1 cellular context compared by ENCODE assay signal in the genomic region with DNA sequence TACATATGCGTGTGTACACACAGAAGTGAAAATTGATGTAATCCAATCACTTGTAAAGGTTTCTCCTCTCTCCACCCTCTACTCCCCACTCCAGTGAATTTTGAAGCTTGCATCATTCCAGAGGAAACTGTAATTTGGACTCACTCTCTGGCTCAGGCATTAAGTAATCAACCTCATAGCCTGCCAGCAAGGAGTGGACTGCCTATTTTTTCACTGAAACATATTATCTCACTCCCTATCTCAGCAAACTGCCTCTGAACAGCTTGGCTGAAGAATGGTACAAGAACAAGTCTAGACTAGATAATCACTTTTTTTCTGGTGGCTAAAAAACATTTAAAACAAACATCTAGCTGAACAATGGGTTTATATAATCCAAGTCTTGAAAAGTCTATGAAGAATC.
TF ChIP-seq lines count a peak whose summit lies in the region.

No MANE protein-coding gene starts in this region.

TF ChIP-seq in H1, 55 proteins besides CTCF, POLR2A, EP300 and RAD21 (continued from another document):
- TF ChIP-seq, protein P1, sequence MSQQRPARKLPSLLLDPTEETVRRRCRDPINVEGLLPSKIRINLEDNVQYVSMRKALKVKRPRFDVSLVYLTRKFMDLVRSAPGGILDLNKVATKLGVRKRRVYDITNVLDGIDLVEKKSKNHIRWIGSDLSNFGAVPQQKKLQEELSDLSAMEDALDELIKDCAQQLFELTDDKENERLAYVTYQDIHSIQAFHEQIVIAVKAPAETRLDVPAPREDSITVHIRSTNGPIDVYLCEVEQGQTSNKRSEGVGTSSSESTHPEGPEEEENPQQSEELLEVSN (IDR thresholded peaks at IDR 0.05), result no peak
- TF ChIP-seq TAF1 (IDR thresholded peaks at IDR 0.05; ENCODE audit: low read depth, low read length), result no peak
- TF ChIP-seq NRF1 (IDR thresholded peaks at IDR 0.05; ENCODE audit: low read depth, low read length), result no peak
- no peak for TF ChIP-seq SAP30 (IDR thresholded peaks at IDR 0.05; ENCODE audit: insufficient read depth, insufficient replicate concordance, low read length)
